Comparison of ENCODE assay signal across 11 cellular contexts in genomic region chr10:133158756-133159610, GRCh38. TPM values are rescaled to one million over a fixed set of nuclear protein-coding genes. Genes with fewer than 3 reads are reported as not detected.
DNase-seq lines count a peak whose midpoint lies in the region; ATAC-seq and TF ChIP-seq lines count a peak whose summit lies in the region.
"Had no signal": no experiment of that assay in that cellular context is flagged by ENCODE, and none has a peak within 500 bp of the region (broad histone marks: within the 10 kb centered on the region; RNA-seq: fewer than 3 reads in every experiment).

No MANE protein-coding gene starts in this region.

- no peak overlapping the region for H3K27ac Mint-ChIP-seq in activated T-helper 2 cell treated with anti-CD3 and anti-CD28 coated beads, Interferon-gamma antibody, Interleukin-2, Interleukin-4, amounts not matched to agents 10 μg/mL and 5 μg/mL and 100 μg/mL, durations not matched to agents 14 hours and 24 hours and 36 hours
- H3K27ac Mint-ChIP-seq: activated T-helper 17 cell treated with anti-CD3 and anti-CD28 coated beads, Interleukin-2, amount 50 U/mL, for 72 hours had no signal

- TF ChIP-seq CTCF in fibroblast of villous mesenchyme (IDR thresholded peaks at IDR 0.05; ENCODE audit: insufficient read depth, low read depth, low read length) (no peak), parathyroid adenoma (IDR thresholded peaks at IDR 0.05) (no peak)

- H3K9me3 ChIP-seq in parathyroid adenoma (ENCODE audit: control insufficient read depth, low read length), result no peaks in the 10 kb centered on the region

- H3K27ac ChIP-seq in parathyroid adenoma, result peak overlapping the region; percentile 81

- peaks cover 6% of the 10 kb centered on the region for H3K4me1 ChIP-seq in parathyroid adenoma

- H2AFZ ChIP-seq in parathyroid adenoma, result peak overlapping the region; percentile 96

- H3K79me2 ChIP-seq in parathyroid adenoma, result peaks cover 14% of the 10 kb centered on the region

- no peaks in the 10 kb centered on the region for H3K27me3 ChIP-seq in parathyroid adenoma (ENCODE audit: control insufficient read depth, insufficient read depth, low read length)

- intact Hi-C loops in activated T-helper 2 cell treated with anti-CD3 and anti-CD28 coated beads, Interferon-gamma antibody, Interleukin-2, Interleukin-4, amounts not matched to agents 10 μg/mL and 5 μg/mL and 100 μg/mL, durations not matched to agents 14 hours and 24 hours and 36 hours (cut with micrococcal nuclease), result no loop called here

- H3K27me3 Mint-ChIP-seq in activated T-helper 2 cell treated with anti-CD3 and anti-CD28 coated beads, Interferon-gamma antibody, Interleukin-2, Interleukin-4, amounts not matched to agents 10 μg/mL and 5 μg/mL and 100 μg/mL, durations not matched to agents 14 hours and 24 hours and 36 hours (ENCODE audit: low read depth), result peaks cover 1% of the 10 kb centered on the region

- no peaks in the 10 kb centered on the region for H3K36me3 Mint-ChIP-seq in activated T-helper 2 cell treated with anti-CD3 and anti-CD28 coated beads, Interferon-gamma antibody, Interleukin-2, Interleukin-4, amounts not matched to agents 10 μg/mL and 5 μg/mL and 100 μg/mL, durations not matched to agents 14 hours and 24 hours and 36 hours (ENCODE audit: low read depth)

- H3K4me3 Mint-ChIP-seq in activated T-helper 2 cell treated with anti-CD3 and anti-CD28 coated beads, Interferon-gamma antibody, Interleukin-2, Interleukin-4, amounts not matched to agents 10 μg/mL and 5 μg/mL and 100 μg/mL, durations not matched to agents 14 hours and 24 hours and 36 hours (ENCODE audit: low read depth), result no peak overlapping the region
- H3K4me3 Mint-ChIP-seq: activated T-helper 17 cell treated with anti-CD3 and anti-CD28 coated beads, Interleukin-2, amount 50 U/mL, for 72 hours had no signal

- DNase-seq in DMS153 treated with DMSO at 0.1 percent for 48 hours (lab: John Stamatoyannopoulos, UW; ENCODE audit: unreplicated experiment) (peak; percentile 18), M059J (ENCODE audit: low read depth) (peak; percentile 13), fibroblast of villous mesenchyme (ENCODE audit: low read depth) (peak; percentile 11), GM19238 (ENCODE audit: insufficient read length, low spot score) (no peak)
- no peak for DNase-seq in activated T-helper 2 cell treated with anti-CD3 and anti-CD28 coated beads, Interferon-gamma antibody, Interleukin-2, Interleukin-4, amounts not matched to agents 10 μg/mL and 5 μg/mL and 100 μg/mL, durations not matched to agents 14 hours and 24 hours and 36 hours (ENCODE audit: low spot score)
- DNase-seq in stimulated activated CD4-positive, alpha-beta T cell treated with anti-CD3 and anti-CD28 coated beads, Interleukin-15, amount 100 ng/mL, for 24 hours, result no peak
- DNase-seq: NCI-H2081 treated with DMSO at 0.1 percent for 48 hours, T-helper 2 cell had no signal

- ATAC-seq in GM18498 (IDR thresholded peaks at IDR 0.05; ENCODE audit: unreplicated experiment), result no peak

- no peaks in the 10 kb centered on the region for H3K9me3 Mint-ChIP-seq in activated T-helper 2 cell treated with anti-CD3 and anti-CD28 coated beads, Interferon-gamma antibody, Interleukin-2, Interleukin-4, amounts not matched to agents 10 μg/mL and 5 μg/mL and 100 μg/mL, durations not matched to agents 14 hours and 24 hours and 36 hours
- H3K9me3 Mint-ChIP-seq: activated T-helper 17 cell treated with anti-CD3 and anti-CD28 coated beads, Interleukin-2, amount 50 U/mL, for 72 hours had no signal

- H3K4me1 Mint-ChIP-seq in activated T-helper 2 cell treated with anti-CD3 and anti-CD28 coated beads, Interferon-gamma antibody, Interleukin-2, Interleukin-4, amounts not matched to agents 10 μg/mL and 5 μg/mL and 100 μg/mL, durations not matched to agents 14 hours and 24 hours and 36 hours (ENCODE audit: low read depth), result no peaks in the 10 kb centered on the region
- H3K4me1 Mint-ChIP-seq: activated T-helper 17 cell treated with anti-CD3 and anti-CD28 coated beads, Interleukin-2, amount 50 U/mL, for 72 hours had no signal

- H3K4me3 ChIP-seq in fibroblast of villous mesenchyme (ENCODE audit: low read depth, low read length) (no peak overlapping the region), parathyroid adenoma (ENCODE audit: low read depth, low read length) (no peak overlapping the region)

- H3K4me2 ChIP-seq in parathyroid adenoma (ENCODE audit: low read length), result peak overlapping the region; percentile 37

- no peaks in the 10 kb centered on the region for H3K36me3 ChIP-seq in parathyroid adenoma (ENCODE audit: control insufficient read depth, insufficient read depth, low read length)

- H3K9ac ChIP-seq in parathyroid adenoma, result no peak overlapping the region

RNA-seq across cellular contexts. Expression of gene KNDC1, which starts 1.0 kb away (rescaled TPM):
- not detected in 2 replicates for total RNA-seq in M059J (2014; rRNA removed; shearing (Covaris generic))
- total RNA-seq in fibroblast of villous mesenchyme, result 1.9 and 5.6 TPM in 2 replicates
- 0.39 and 0.51 TPM in 2 replicates for total RNA-seq in activated T-helper 2 cell treated with anti-CD3 and anti-CD28 coated beads, Interferon-gamma antibody, Interleukin-2, Interleukin-4, amounts not matched to agents 10 μg/mL and 5 μg/mL and 100 μg/mL, durations not matched to agents 14 hours and 24 hours and 36 hours

Comparison
In these comparisons a context has a peak if more than half of its experiments do, and no peak if none do; other contexts are left out.
1. DNase-seq: peak in DMS153 treated with DMSO at 0.1 percent for 48 hours (single experiment), M059J (single experiment) and fibroblast of villous mesenchyme (single experiment); none in GM19238 (single experiment), activated T-helper 2 cell treated with anti-CD3 and anti-CD28 coated beads, Interferon-gamma antibody, Interleukin-2, Interleukin-4, amounts not matched to agents 10 μg/mL and 5 μg/mL and 100 μg/mL, durations not matched to agents 14 hours and 24 hours and 36 hours (single experiment) and stimulated activated CD4-positive, alpha-beta T cell treated with anti-CD3 and anti-CD28 coated beads, Interleukin-15, amount 100 ng/mL, for 24 hours (single experiment).